In genomic region chr13:55788548-55788947, GRCh38 we compare ENCODE assay signal across 10 cellular contexts.
"Had no signal": no experiment of that assay in that cellular context is flagged by ENCODE, and none has a peak within 500 bp of the region (broad histone marks: within the 10 kb centered on the region; RNA-seq: fewer than 3 reads in every experiment).

No MANE protein-coding gene starts in this region.

- DNase-seq: GM23248, GOT3, H7, H9, HCEC 1CT, HFFc6 had no signal

- ATAC-seq: GM23338, HCT116 had no signal

- FAIRE-seq: H1, H54 had no signal

- H3K27ac Mint-ChIP-seq: GM23338, H9, HFFc6 had no signal

- H3K4me3 Mint-ChIP-seq: GM23338, H9, HFFc6 had no signal
